Comparison of ENCODE assay signal across 1 cellular context in genomic region chr13:30713133-30713532, GRCh38.
A peak's percentile ranks its signal among the peaks of the same experiment; 100 is the strongest.
TF ChIP-seq lines count a peak whose summit lies in the region.

No MANE protein-coding gene starts in this region.

TF ChIP-seq in K562, 482 proteins besides CTCF, POLR2A, EP300 and RAD21 (continued from another document and continues in another):
- peak; percentile 32; the same call in 1 of the 2 replicates for TF ChIP-seq CREM (IDR thresholded peaks at IDR 0.05; ENCODE audit: low read depth)
- no peak for TF ChIP-seq NR1H2 (CRISPR knock-in tag; IDR thresholded peaks at IDR 0.05)
- no peak for TF ChIP-seq CUX1 (CRISPR knock-in tag; IDR thresholded peaks at IDR 0.05)
- no peak for TF ChIP-seq GTF2A2 (tag; IDR thresholded peaks at IDR 0.05)
- no peak for TF ChIP-seq CHCHD3 (CRISPR knock-in tag; IDR thresholded peaks at IDR 0.05)
- no peak for TF ChIP-seq XRCC5 (IDR thresholded peaks at IDR 0.05; ENCODE audit: low read depth, low read length)
- peak; percentile 19; the same call in 1 of the 2 replicates for TF ChIP-seq RNF2 (IDR thresholded peaks at IDR 0.05)
- TF ChIP-seq TRIM25 (IDR thresholded peaks at IDR 0.05; ENCODE audit: borderline replicate concordance), result no peak
- no peak for TF ChIP-seq HNRNPLL (IDR thresholded peaks at IDR 0.05; ENCODE audit: low read depth, low read length, poor library complexity, severe bottlenecking)
- TF ChIP-seq L3MBTL2 (IDR thresholded peaks at IDR 0.05), result no peak
- TF ChIP-seq, protein P1, sequence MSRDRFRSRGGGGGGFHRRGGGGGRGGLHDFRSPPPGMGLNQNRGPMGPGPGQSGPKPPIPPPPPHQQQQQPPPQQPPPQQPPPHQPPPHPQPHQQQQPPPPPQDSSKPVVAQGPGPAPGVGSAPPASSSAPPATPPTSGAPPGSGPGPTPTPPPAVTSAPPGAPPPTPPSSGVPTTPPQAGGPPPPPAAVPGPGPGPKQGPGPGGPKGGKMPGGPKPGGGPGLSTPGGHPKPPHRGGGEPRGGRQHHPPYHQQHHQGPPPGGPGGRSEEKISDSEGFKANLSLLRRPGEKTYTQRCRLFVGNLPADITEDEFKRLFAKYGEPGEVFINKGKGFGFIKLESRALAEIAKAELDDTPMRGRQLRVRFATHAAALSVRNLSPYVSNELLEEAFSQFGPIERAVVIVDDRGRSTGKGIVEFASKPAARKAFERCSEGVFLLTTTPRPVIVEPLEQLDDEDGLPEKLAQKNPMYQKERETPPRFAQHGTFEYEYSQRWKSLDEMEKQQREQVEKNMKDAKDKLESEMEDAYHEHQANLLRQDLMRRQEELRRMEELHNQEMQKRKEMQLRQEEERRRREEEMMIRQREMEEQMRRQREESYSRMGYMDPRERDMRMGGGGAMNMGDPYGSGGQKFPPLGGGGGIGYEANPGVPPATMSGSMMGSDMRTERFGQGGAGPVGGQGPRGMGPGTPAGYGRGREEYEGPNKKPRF (IDR thresholded peaks at IDR 0.05; ENCODE audit: low read depth, low read length), result no peak
- no peak for TF ChIP-seq ELF1 (tag; IDR thresholded peaks at IDR 0.05)
- TF ChIP-seq ADNP (tag; IDR thresholded peaks at IDR 0.05), result no peak
- TF ChIP-seq E2F3 (CRISPR knock-in tag; IDR thresholded peaks at IDR 0.05), result no peak
- no peak for TF ChIP-seq NR2C2 (CRISPR knock-in tag; IDR thresholded peaks at IDR 0.05)
- 0 out of 2 replicates have a peak, but pooled peaks have one; percentile 17 for TF ChIP-seq NR2C2 (tag; IDR thresholded peaks at IDR 0.05)
- no peak for TF ChIP-seq ZNF407 (IDR thresholded peaks at IDR 0.05; ENCODE audit: low read depth)
- no peak for TF ChIP-seq ZNF764 (CRISPR knock-in tag; IDR thresholded peaks at IDR 0.05; ENCODE audit: low read depth)
- no peak for TF ChIP-seq IRF2 (CRISPR knock-in tag; IDR thresholded peaks at IDR 0.05)
- TF ChIP-seq, protein P2, sequence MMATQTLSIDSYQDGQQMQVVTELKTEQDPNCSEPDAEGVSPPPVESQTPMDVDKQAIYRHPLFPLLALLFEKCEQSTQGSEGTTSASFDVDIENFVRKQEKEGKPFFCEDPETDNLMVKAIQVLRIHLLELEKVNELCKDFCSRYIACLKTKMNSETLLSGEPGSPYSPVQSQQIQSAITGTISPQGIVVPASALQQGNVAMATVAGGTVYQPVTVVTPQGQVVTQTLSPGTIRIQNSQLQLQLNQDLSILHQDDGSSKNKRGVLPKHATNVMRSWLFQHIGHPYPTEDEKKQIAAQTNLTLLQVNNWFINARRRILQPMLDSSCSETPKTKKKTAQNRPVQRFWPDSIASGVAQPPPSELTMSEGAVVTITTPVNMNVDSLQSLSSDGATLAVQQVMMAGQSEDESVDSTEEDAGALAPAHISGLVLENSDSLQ (IDR thresholded peaks at IDR 0.05), result 0 out of 2 replicates have a peak, but pooled peaks have one; percentile 21
- TF ChIP-seq SMAD2 (IDR thresholded peaks at IDR 0.05; ENCODE audit: low read depth, low read length), result no peak
- no peak for TF ChIP-seq STAT5B (CRISPR knock-in tag; IDR thresholded peaks at IDR 0.05)
- no peak for TF ChIP-seq NUFIP1 (IDR thresholded peaks at IDR 0.05; ENCODE audit: partially characterized antibody)
- no peak for TF ChIP-seq WHSC1 (IDR thresholded peaks at IDR 0.05; ENCODE audit: low read length)
- TF ChIP-seq GABPB2 (CRISPR knock-in tag; conservative IDR thresholded peaks at IDR 0.05), result no peak
- TF ChIP-seq ARHGAP35 (IDR thresholded peaks at IDR 0.05; ENCODE audit: partially characterized antibody), result no peak
- no peak for TF ChIP-seq PHTF2 (CRISPR knock-in tag; IDR thresholded peaks at IDR 0.05)
- TF ChIP-seq SMARCC2 (IDR thresholded peaks at IDR 0.05; ENCODE audit: low read depth), result no peak
- TF ChIP-seq NFE2 (IDR thresholded peaks at IDR 0.05; ENCODE audit: low read depth), result no peak
- TF ChIP-seq ZSCAN29 (IDR thresholded peaks at IDR 0.05), result no peak
- no peak for TF ChIP-seq HNRNPH1 (optimal IDR thresholded peaks at IDR 0.05; ENCODE audit: low read depth, low read length)
- TF ChIP-seq, protein P3, sequence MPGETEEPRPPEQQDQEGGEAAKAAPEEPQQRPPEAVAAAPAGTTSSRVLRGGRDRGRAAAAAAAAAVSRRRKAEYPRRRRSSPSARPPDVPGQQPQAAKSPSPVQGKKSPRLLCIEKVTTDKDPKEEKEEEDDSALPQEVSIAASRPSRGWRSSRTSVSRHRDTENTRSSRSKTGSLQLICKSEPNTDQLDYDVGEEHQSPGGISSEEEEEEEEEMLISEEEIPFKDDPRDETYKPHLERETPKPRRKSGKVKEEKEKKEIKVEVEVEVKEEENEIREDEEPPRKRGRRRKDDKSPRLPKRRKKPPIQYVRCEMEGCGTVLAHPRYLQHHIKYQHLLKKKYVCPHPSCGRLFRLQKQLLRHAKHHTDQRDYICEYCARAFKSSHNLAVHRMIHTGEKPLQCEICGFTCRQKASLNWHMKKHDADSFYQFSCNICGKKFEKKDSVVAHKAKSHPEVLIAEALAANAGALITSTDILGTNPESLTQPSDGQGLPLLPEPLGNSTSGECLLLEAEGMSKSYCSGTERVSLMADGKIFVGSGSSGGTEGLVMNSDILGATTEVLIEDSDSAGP (CRISPR knock-in tag; IDR thresholded peaks at IDR 0.05), result no peak
- TF ChIP-seq ETV1 (tag; conservative IDR thresholded peaks at IDR 0.05; ENCODE audit: low read depth), result no peak
- peak; percentile 64 for TF ChIP-seq SMAD4 (CRISPR knock-in tag; conservative IDR thresholded peaks at IDR 0.05)
- peak; percentile 37; the same call in 1 of the 2 replicates for TF ChIP-seq GABPA (tag; conservative IDR thresholded peaks at IDR 0.05; ENCODE audit: low read depth)
- TF ChIP-seq ELK3 (CRISPR knock-in tag; IDR thresholded peaks at IDR 0.05), result no peak
- TF ChIP-seq TOE1 (IDR thresholded peaks at IDR 0.05; ENCODE audit: borderline replicate concordance), result no peak
- TF ChIP-seq TOE1 (CRISPR knock-in tag; IDR thresholded peaks at IDR 0.05; ENCODE audit: borderline replicate concordance, low read depth), result no peak
- no peak for TF ChIP-seq ZNF282 (CRISPR knock-in tag; IDR thresholded peaks at IDR 0.05)
- no peak for TF ChIP-seq ZNF311 (CRISPR knock-in tag; IDR thresholded peaks at IDR 0.05)
- TF ChIP-seq TAF15 (IDR thresholded peaks at IDR 0.05; ENCODE audit: low read depth, low read length), result no peak
